In the genomic region with DNA sequence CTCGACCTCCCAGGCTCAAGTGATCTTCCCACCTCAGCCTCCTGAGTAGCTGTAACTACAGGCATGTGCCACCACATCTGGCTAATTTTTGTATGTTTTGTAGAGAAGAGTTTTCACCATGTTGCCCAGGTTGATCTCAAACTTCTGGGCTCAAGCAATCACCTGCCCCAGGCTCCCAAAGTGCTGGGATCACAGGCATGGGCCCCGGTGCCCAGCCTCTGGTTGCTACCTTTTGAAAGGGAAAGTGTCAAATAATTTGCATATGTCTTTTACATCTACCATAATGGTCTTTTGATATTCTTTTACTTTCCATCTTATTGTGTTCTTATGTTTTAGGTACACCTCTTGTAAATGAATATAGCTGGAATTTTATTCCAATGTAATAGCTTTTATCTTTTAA, we compare ENCODE assay signal across 21 cellular contexts.
"Had no signal": no experiment of that assay in that cellular context is flagged by ENCODE, and none has a peak within 500 bp of the region (broad histone marks: within the 10 kb centered on the region; RNA-seq: fewer than 3 reads in every experiment).

No MANE protein-coding gene starts in this region.

- ATAC-seq: activated CD8-positive, alpha-beta T cell treated with anti-CD3 and anti-CD28 coated beads, Interleukin-2, amount 10 ng/mL, durations not matched to agents 7 days and 5 days; activated naive CD4-positive, alpha-beta T cell treated with anti-CD3 and anti-CD28 coated beads, Interleukin-2, amount 50 U/mL, for 72 hours; activated T-cell treated with anti-CD3 and anti-CD28 coated beads, Interleukin-2, amount 50 U/mL, for 72 hours; body of pancreas; gastroesophageal sphincter; left lobe of liver; mucosa of descending colon; naive thymus-derived CD8-positive, alpha-beta T cell; sciatic nerve; stimulated activated effector memory CD8-positive, alpha-beta T cell treated with anti-CD3 and anti-CD28 coated beads, Interleukin-12 subunit alpha, Interleukin-12 subunit beta, amount 100 ng/mL, for 72 hours had no signal

- FAIRE-seq: islet of Langerhans had no signal

- H3K4me1 ChIP-seq: body of pancreas, prostate gland had no signal

- H3K36me3 ChIP-seq: gastroesophageal sphincter, neutrophil, prostate gland had no signal

- H3K27ac ChIP-seq: body of pancreas, neutrophil, prostate gland had no signal

- DNase-seq: activated CD4-positive, alpha-beta T cell treated with anti-CD3 and anti-CD28 coated beads, Interleukin-2, amount 10 ng/mL, durations not matched to agents 24 days and 14 days; activated CD4-positive, CD25-positive, alpha-beta regulatory T cell; activated CD8-positive, alpha-beta memory T cell treated with anti-CD3 and anti-CD28 coated beads, Interleukin-2, amount 50 U/mL, for 4 hours; activated CD8-positive, alpha-beta T cell treated with anti-CD3 and anti-CD28 coated beads, Interleukin-2, amount 10 ng/mL, durations not matched to agents 7 days and 5 days; activated gamma-delta T cell; activated T-cell treated with anti-CD3 and anti-CD28 coated beads, Interleukin-2, amount 50 U/mL, for 72 hours; body of pancreas; effector memory CD4-positive, alpha-beta T cell; mucosa of descending colon; naive thymus-derived CD8-positive, alpha-beta T cell; stimulated activated CD4-positive, alpha-beta T cell treated with anti-CD3 and anti-CD28 coated beads, Interleukin-12 subunit alpha, Interleukin-12 subunit beta, amount 100 ng/mL, for 4 hours; stimulated activated CD4-positive, alpha-beta T cell treated with anti-CD3 and anti-CD28 coated beads, Interleukin-2, amount 100 ng/mL, for 24 hours; SW 1271 had no signal

- H3K27me3 ChIP-seq: body of pancreas, gastroesophageal sphincter had no signal

- H3K4me3 ChIP-seq: body of pancreas, gastroesophageal sphincter, mucosa of descending colon, prostate gland had no signal

- H3K9me3 ChIP-seq: body of pancreas, gastroesophageal sphincter, mucosa of descending colon, neutrophil, prostate gland had no signal
